9 cellular contexts compared by ENCODE assay signal in the genomic region with DNA sequence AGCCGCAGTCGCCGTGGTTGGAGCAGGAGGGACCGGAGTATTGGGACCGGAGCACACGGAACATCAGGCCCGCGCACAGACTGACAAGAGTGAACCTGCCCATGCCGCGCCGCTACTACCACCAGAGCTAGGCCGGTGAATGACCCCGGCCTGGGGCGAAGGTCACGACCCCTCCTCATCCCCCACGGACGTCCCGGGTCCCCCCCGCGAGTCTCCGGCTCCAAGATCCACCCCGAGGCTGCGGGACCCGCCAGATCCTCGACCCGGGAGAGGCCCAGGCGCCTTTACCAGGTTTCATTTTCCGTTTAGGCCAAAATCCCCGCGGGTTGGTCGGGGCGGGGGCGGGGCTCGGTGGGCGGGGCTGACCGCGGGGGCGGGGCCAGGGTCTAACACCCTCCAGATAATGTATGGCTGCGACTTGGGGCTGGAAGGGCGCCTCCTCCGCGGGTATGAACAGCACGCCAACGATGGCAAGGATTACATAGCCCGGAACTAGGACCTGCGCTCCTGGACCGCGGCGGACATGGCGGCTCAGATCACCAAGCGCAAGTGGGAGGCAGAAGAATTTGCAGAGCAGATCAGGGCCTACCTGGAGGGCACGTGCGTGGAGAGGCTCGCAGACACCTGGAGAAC. TPM values are rescaled to one million over a fixed set of nuclear protein-coding genes. Genes with fewer than 3 reads are reported as not detected.
DNase-seq lines count a peak whose midpoint lies in the region; ATAC-seq and TF ChIP-seq lines count a peak whose summit lies in the region.
"Had no signal": no experiment of that assay in that cellular context is flagged by ENCODE, and none has a peak within 500 bp of the region (broad histone marks: within the 10 kb centered on the region; RNA-seq: fewer than 3 reads in every experiment).

No MANE protein-coding gene starts in this region.

- H3K4me3 ChIP-seq in OCI-LY7 (ENCODE audit: low read depth, low read length, poor library complexity, severe bottlenecking) (peak overlapping the region; percentile 62), upper lobe of left lung (peak overlapping the region in 3 of 4 donors; percentile 51 to 73 (median 70))

- intact Hi-C loops in OCI-LY7 (cut with micrococcal nuclease; ENCODE audit: unreplicated experiment): no loop called here

- no peaks in the 10 kb centered on the region for H3K9me2 ChIP-seq in OCI-LY7 (ENCODE audit: insufficient read depth, low read length)

- DNase-seq in EH (ENCODE audit: low read depth) (peak; percentile 54), OCI-LY7 (ENCODE audit: low spot score) (peak; percentile 56), foreskin keratinocyte (peak in 1 of 2 donors; percentile 55), progenitor cell of endocrine pancreas (ENCODE audit: low spot score, unreplicated experiment) (no peak), upper lobe of left lung (peak in 1 of 2 donors; percentile 95), 8988T (no peak)
- DNase-seq in activated effector memory CD4-positive, alpha-beta T cell treated with anti-CD3 and anti-CD28 coated beads, Interleukin-2, amount 50 U/mL, for 16 hours: peak; percentile 95

- H3K36me3 Mint-ChIP-seq in progenitor cell of endocrine pancreas (ENCODE audit: insufficient read depth): no peaks in the 10 kb centered on the region

- H3K27me3 Mint-ChIP-seq in progenitor cell of endocrine pancreas: peaks cover 11% of the 10 kb centered on the region

- peak overlapping the region; percentile 76 for H3K4me2 ChIP-seq in OCI-LY7 (ENCODE audit: low read length)
- H3K4me2 ChIP-seq: KMS-11 had no signal

- H3K9me3 Mint-ChIP-seq in progenitor cell of endocrine pancreas (ENCODE audit: low read depth): no peaks in the 10 kb centered on the region

- no TSS peak for BruUV-seq in OCI-LY7 (replicated peaks; lab: Mats Ljungman, UMichigan)

- H3K4me1 ChIP-seq in OCI-LY7 (ENCODE audit: insufficient read depth, low read length, poor library complexity, severe bottlenecking) (peaks cover 10% of the 10 kb centered on the region), foreskin keratinocyte (peaks cover 13% of the 10 kb centered on the region), upper lobe of left lung (peaks cover 0 to 5% (median 2%) of the 10 kb centered on the region in 4 donors)

- peak overlapping the region; percentile 84 for H2AFZ ChIP-seq in OCI-LY7 (ENCODE audit: low read length)

- no peaks in the 10 kb centered on the region for H4K20me1 ChIP-seq in OCI-LY7 (ENCODE audit: insufficient read depth, low read length)

- no peak for TF ChIP-seq CTCF in OCI-LY7 (conservative IDR thresholded peaks at IDR 0.05; ENCODE audit: low read length)
- TF ChIP-seq CTCF in foreskin keratinocyte (conservative IDR thresholded peaks at IDR 0.05): no peak
- no peak for TF ChIP-seq CTCF in progenitor cell of endocrine pancreas (IDR thresholded peaks at IDR 0.05; ENCODE audit: unreplicated experiment)
- peak in 1 of 6 experiments; percentile 7 for TF ChIP-seq CTCF in upper lobe of left lung (IDR thresholded peaks at IDR 0.05)

- H3K27ac ChIP-seq in OCI-LY7 (ENCODE audit: low read depth, low read length, poor library complexity, severe bottlenecking) (no peak overlapping the region), foreskin keratinocyte (peak overlapping the region; percentile 97), upper lobe of left lung (peak overlapping the region in 3 of 4 donors; percentile 82 to 99 (median 96))
- H3K27ac ChIP-seq: KMS-11 had no signal

- peak in 1 of 4 donors; percentile 83 for TF ChIP-seq POLR2A in upper lobe of left lung (IDR thresholded peaks at IDR 0.05)

- peak overlapping the region; percentile 45 for H3K4me3 Mint-ChIP-seq in progenitor cell of endocrine pancreas (ENCODE audit: low read depth)

- WGBS in upper lobe of left lung, 2 donors: 33% methylated on average over 3 of the region's 54 CpGs; no CpG with 5 or more reads in 1 of the 2 donors

- H3K9me3 ChIP-seq in OCI-LY7 (ENCODE audit: low read length): no peaks in the 10 kb centered on the region
- no peaks in the 10 kb centered on the region for H3K9me3 ChIP-seq in upper lobe of left lung

- no peaks in the 10 kb centered on the region for H3K4me1 Mint-ChIP-seq in progenitor cell of endocrine pancreas (ENCODE audit: low read depth)

- CTCF ChIA-PET in OCI-LY7 (lab: Charles Lee; ENCODE audit: unreplicated experiment): no interaction called here

- POLR2A ChIA-PET in OCI-LY7 (lab: Charles Lee): no interaction called here

- no peak for TF ChIP-seq EP300 in upper lobe of left lung (IDR thresholded peaks at IDR 0.05)

- H3K36me3 ChIP-seq in OCI-LY7 (ENCODE audit: insufficient read depth, low read length): no peaks in the 10 kb centered on the region
- no peaks in the 10 kb centered on the region for H3K36me3 ChIP-seq in upper lobe of left lung

- H3K79me2 ChIP-seq in OCI-LY7 (ENCODE audit: insufficient read depth, low read depth, low read length): no peaks in the 10 kb centered on the region

- ATAC-seq in HG02798 (IDR thresholded peaks at IDR 0.05; ENCODE audit: poor library complexity, unreplicated experiment): peak; percentile 82
- ATAC-seq in foreskin keratinocyte: peak; percentile 78
- peak; percentile 92 to 94 for ATAC-seq in upper lobe of left lung (ENCODE audit: low FRiP score in 2 of 2)

- H3K27ac Mint-ChIP-seq in progenitor cell of endocrine pancreas: peak overlapping the region; percentile 45

- H3K27me3 ChIP-seq in foreskin keratinocyte (no peaks in the 10 kb centered on the region), upper lobe of left lung (no peaks in the 10 kb centered on the region)

RNA-seq across cellular contexts. Expression of gene HLA-A, which starts 15.4 kb away (rescaled TPM):
- 672 and 804 TPM in 2 replicates for total RNA-seq in OCI-LY7 (2014; rRNA removed; shearing (Covaris generic))
- total RNA-seq in OCI-LY7 (2022): 393 and 415 TPM in 2 replicates
- 230 and 262 TPM in 2 replicates for total RNA-seq in foreskin keratinocyte
- 273 and 304 TPM in 2 replicates for polyA plus RNA-seq in foreskin keratinocyte
- total RNA-seq in progenitor cell of endocrine pancreas: 198 and 204 TPM in 2 replicates
- 1,000 to 10,000 TPM in 3 of 6 donors, 100 to 1,000 TPM in 3; 497 to 1,319 (median 949) TPM for total RNA-seq in upper lobe of left lung

Comparison
In these comparisons a context has a peak if more than half of its experiments do, and no peak if none do; other contexts are left out.
1. DNase-seq: peak in EH (single experiment), OCI-LY7 (single experiment) and activated effector memory CD4-positive, alpha-beta T cell treated with anti-CD3 and anti-CD28 coated beads, Interleukin-2, amount 50 U/mL, for 16 hours (single experiment); none in progenitor cell of endocrine pancreas (single experiment) and 8988T (single experiment).
2. Peak in every context shown above with its lines, with median percentiles within 50 percentile points of each other: ATAC-seq.